8 cellular contexts compared by ENCODE assay signal in the genomic region with DNA sequence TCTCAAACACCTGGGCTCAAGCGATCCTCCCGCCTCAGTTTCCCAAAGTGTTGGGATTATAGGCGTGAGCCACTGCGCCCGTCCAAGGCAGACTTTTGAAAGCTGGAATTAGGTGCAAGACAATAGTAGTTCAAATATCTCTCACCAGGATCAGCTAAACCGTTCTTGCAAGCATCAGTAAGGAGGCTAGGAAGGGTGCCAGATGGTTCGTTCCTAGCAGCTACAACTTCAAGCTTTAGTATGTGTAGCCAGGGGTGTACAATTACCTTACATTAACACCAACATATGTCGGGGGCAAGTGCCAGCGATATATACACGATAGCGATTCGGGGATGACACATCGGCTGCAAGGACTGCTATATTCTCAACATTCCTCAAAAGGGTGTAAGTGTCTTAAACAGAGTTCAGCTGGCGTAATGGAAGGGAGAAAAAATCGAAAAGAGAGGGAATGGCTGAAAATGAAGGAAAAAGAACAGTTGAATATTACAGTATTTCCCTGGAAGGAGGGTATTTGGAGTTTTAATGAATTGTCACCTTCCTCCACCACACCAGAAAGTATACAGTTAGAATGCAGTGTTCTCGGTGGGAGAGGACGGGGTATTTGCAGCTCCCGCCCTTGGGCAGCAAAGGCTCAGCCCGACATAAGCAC. TPM values are rescaled to one million over a fixed set of nuclear protein-coding genes. Genes with fewer than 3 reads are reported as not detected.
A peak's percentile ranks its signal among the peaks of the same experiment; 100 is the strongest.
DNase-seq lines count a peak whose midpoint lies in the region; ATAC-seq and TF ChIP-seq lines count a peak whose summit lies in the region.

No MANE protein-coding gene starts in this region.

- ATAC-seq in memory B cell (ENCODE audit: low read depth) (peak; percentile 12), upper lobe of right lung (no peak), HG03139 (IDR thresholded peaks at IDR 0.05; ENCODE audit: unreplicated experiment) (no peak)

- no peak for TF ChIP-seq CTCF in AG09309 (IDR thresholded peaks at IDR 0.05; ENCODE audit: control insufficient read depth, insufficient read depth, low read depth, low read length, missing control alignments)
- no peak for TF ChIP-seq CTCF in OCI-LY1 (IDR thresholded peaks at IDR 0.05; ENCODE audit: low read length)
- no peak for TF ChIP-seq CTCF in dorsolateral prefrontal cortex (IDR thresholded peaks at IDR 0.05 in 54 of 56, conservative IDR thresholded peaks at IDR 0.05 in 2 of 56; ENCODE audit: low read depth in 1 of 56, partially characterized antibody in 56 of 56)
- TF ChIP-seq CTCF in upper lobe of right lung (IDR thresholded peaks at IDR 0.05): no peak

- in situ Hi-C loops in GM23248 (cut with MboI): no loop called here

- H3K4me1 ChIP-seq in GM23248 (ENCODE audit: insufficient read depth) (peaks cover 21% of the 10 kb centered on the region), OCI-LY1 (ENCODE audit: insufficient read depth, low read length, severe bottlenecking) (peaks cover 15% of the 10 kb centered on the region), upper lobe of right lung (peaks cover 29% of the 10 kb centered on the region)

- H3K79me2 ChIP-seq in GM23248 (ENCODE audit: insufficient read depth): peaks cover 47% of the 10 kb centered on the region
- H3K79me2 ChIP-seq in OCI-LY1 (ENCODE audit: insufficient read depth, low read length): no peaks in the 10 kb centered on the region

- H4K20me1 ChIP-seq in GM23248 (ENCODE audit: insufficient read depth) (no peaks in the 10 kb centered on the region), OCI-LY1 (ENCODE audit: insufficient read depth, low read length) (no peaks in the 10 kb centered on the region)

- H3K4me3 Mint-ChIP-seq in memory B cell: peak overlapping the region; percentile 92

- H3K27ac Mint-ChIP-seq in memory B cell: no peak overlapping the region

- 6 to 11% methylated on average over 19 of the region's 19 CpGs for WGBS in GM23248 (ENCODE audit: low coverage in 1 of 2, low lambda C conversion rate in 2 of 2, missing lambda C conversion rate in 2 of 2), 2 experiments

- peaks cover 9% of the 10 kb centered on the region for H3K4me1 Mint-ChIP-seq in memory B cell

- peaks cover 2% of the 10 kb centered on the region for H3K27me3 Mint-ChIP-seq in memory B cell

- H3K9me2 ChIP-seq in GM23248 (ENCODE audit: insufficient read depth) (no peaks in the 10 kb centered on the region), OCI-LY1 (ENCODE audit: low read depth, low read length) (no peaks in the 10 kb centered on the region)

- H3K36me3 ChIP-seq in GM23248 (ENCODE audit: low read depth) (no peaks in the 10 kb centered on the region), OCI-LY1 (ENCODE audit: insufficient read depth, low read length) (no peaks in the 10 kb centered on the region), upper lobe of right lung (no peaks in the 10 kb centered on the region)

- intact Hi-C loops in dorsolateral prefrontal cortex (cut with DNase I) (loop anchor here in 1 of 2 donors (10.0 kb wide), 1 partner anchor 178 kb away; a partner anchor contains a TSS), upper lobe of right lung (cut with DNase I) (loop anchor here (10.0 kb wide), 1 partner anchor 68 kb away; no protein-coding TSS in a partner anchor)

- H3K4me3 ChIP-seq in AG09309 (ENCODE audit: control insufficient read depth, low read depth, low read length) (peak overlapping the region; percentile 93), GM23248 (peak overlapping the region; percentile 90), OCI-LY1 (ENCODE audit: low read depth, low read length, poor library complexity, severe bottlenecking) (peak overlapping the region; percentile 85), dorsolateral prefrontal cortex (peak overlapping the region; percentile 67 to 100 (median 94)), upper lobe of right lung (peak overlapping the region; percentile 94)

- H3K9me3 Mint-ChIP-seq in memory B cell: no peaks in the 10 kb centered on the region

- H3F3A ChIP-seq in GM23248 (ENCODE audit: insufficient read depth) (0 out of 2 replicates have a peak, but pooled peaks cover 6% of the 10 kb centered on the region), OCI-LY1 (ENCODE audit: insufficient read depth, low read length) (no peaks in the 10 kb centered on the region)

- H3K36me3 Mint-ChIP-seq in memory B cell: no peaks in the 10 kb centered on the region

- no peaks in the 10 kb centered on the region for H3K27me3 ChIP-seq in GM23248 (replicated peaks; ENCODE audit: insufficient read depth)
- 0 out of 2 replicates have a peak, but pooled peaks cover 2% of the 10 kb centered on the region for H3K27me3 ChIP-seq in OCI-LY1 (ENCODE audit: insufficient read depth, low read length)
- H3K27me3 ChIP-seq in dorsolateral prefrontal cortex: no peaks in the 10 kb centered on the region
- no peaks in the 10 kb centered on the region for H3K27me3 ChIP-seq in upper lobe of right lung

- DNase-seq in AG09309 (ENCODE audit: low read depth) (no peak), GM23248 (peak; percentile 86), dorsolateral prefrontal cortex (peak in 2 of 10 donors; percentile 6 to 46), memory B cell (ENCODE audit: low spot score in 2 of 2) (no peak), upper lobe of right lung (no peak)
- DNase-seq in stimulated activated CD8-positive, alpha-beta memory T cell treated with anti-CD3 and anti-CD28 coated beads, Interleukin-4, amount 100 ng/mL, for 48 hours: no peak

- H3K9ac ChIP-seq in GM23248 (peak overlapping the region; percentile 83), OCI-LY1 (ENCODE audit: low read length) (peak overlapping the region; percentile 87)

- H3K9me3 ChIP-seq in GM23248 (ENCODE audit: low read depth) (no peaks in the 10 kb centered on the region), OCI-LY1 (ENCODE audit: low read length) (no peaks in the 10 kb centered on the region), upper lobe of right lung (no peaks in the 10 kb centered on the region)

- H3K4me2 ChIP-seq in GM23248 (ENCODE audit: unreplicated experiment): peak overlapping the region; percentile 88
- H3K4me2 ChIP-seq in OCI-LY1 (ENCODE audit: low read length): peak overlapping the region; percentile 91

- H2AFZ ChIP-seq in GM23248: peak overlapping the region; percentile 87
- H2AFZ ChIP-seq in OCI-LY1 (ENCODE audit: low read length): peak overlapping the region; percentile 60

- H3K27ac ChIP-seq in GM23248: peak overlapping the region; percentile 40
- no peak overlapping the region for H3K27ac ChIP-seq in OCI-LY1 (ENCODE audit: low read depth, low read length, poor library complexity, severe bottlenecking)
- peak overlapping the region in 45 of 59 donors; percentile 5 to 92 (median 81) for H3K27ac ChIP-seq in dorsolateral prefrontal cortex
- H3K27ac ChIP-seq in upper lobe of right lung: peak overlapping the region; percentile 85

RNA-seq across cellular contexts. Expression of a gene that starts 0.6 kb away (rescaled TPM):
- total RNA-seq in GM23248 (2014; rRNA removed; shearing (Covaris generic)): 256 and 284 TPM in 2 replicates
- 166 and 180 TPM in 2 replicates for polyA plus RNA-seq in GM23248 (2016; fragmentation: Nextera tagmentation; extraction: Ambion mirVana)
- total RNA-seq in dorsolateral prefrontal cortex (10 to 100 TPM; 11.9 to 34.8 (median 21.6) TPM), upper lobe of right lung (81.1 TPM)
